11 cellular contexts compared by ENCODE assay signal in the genomic region with DNA sequence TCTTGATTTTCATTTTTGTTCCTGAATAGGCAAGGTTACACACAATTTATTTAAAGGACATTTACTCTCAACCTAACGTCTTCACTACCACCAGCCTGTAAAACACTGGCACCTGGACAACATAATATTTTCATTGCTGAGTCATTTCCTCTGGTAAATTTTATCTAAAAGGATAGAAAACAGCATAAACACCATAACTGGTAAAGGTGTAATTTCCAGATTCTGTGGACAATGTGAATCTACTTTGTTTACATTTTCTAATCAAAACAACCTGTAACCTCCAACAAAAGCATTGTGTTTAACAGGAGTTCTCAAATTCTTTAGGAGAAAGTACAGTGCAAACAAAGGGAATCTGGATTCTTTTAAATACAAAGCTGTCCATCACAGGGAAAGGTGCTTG.
DNase-seq lines count a peak whose midpoint lies in the region; ATAC-seq, FAIRE-seq and TF ChIP-seq lines count a peak whose summit lies in the region.
"Had no signal": no experiment of that assay in that cellular context is flagged by ENCODE, and none has a peak within 500 bp of the region (broad histone marks: within the 10 kb centered on the region; RNA-seq: fewer than 3 reads in every experiment).

No MANE protein-coding gene starts in this region.

- CTCF ChIA-PET in GM10248 (lab: Yijun Ruan, JAX): interaction anchor here (1.3 kb wide), 1 partner anchor 11 kb away, joined by 3 read pairs; no protein-coding TSS in a partner anchor

- ATAC-seq in left lung (peak; percentile 53), HG02970 (IDR thresholded peaks at IDR 0.05; ENCODE audit: low FRiP score, unreplicated experiment) (no peak), GM21717 (IDR thresholded peaks at IDR 0.05; ENCODE audit: unreplicated experiment) (no peak)

- H3K27me3 ChIP-seq in bronchial epithelial cell (ENCODE audit: control insufficient read depth, insufficient read depth, low read length) (no peaks in the 10 kb centered on the region), left lung (no peaks in the 10 kb centered on the region), testis (no peaks in the 10 kb centered on the region)
- H3K27me3 ChIP-seq: heart right ventricle had no signal

- H3K4me3 ChIP-seq in bronchial epithelial cell (ENCODE audit: low read depth, low read length) (no peak overlapping the region), left lung (no peak overlapping the region), testis (no peak overlapping the region)
- H3K4me3 ChIP-seq: heart right ventricle had no signal

- intact Hi-C loops in left lung (cut with DNase I): no loop called here
- intact Hi-C loops in testis (cut with DNase I; ENCODE audit: low total_unique reads): no loop called here

- 36% methylated on average over 1 of the region's 1 CpG for WGBS in testis, 2 donors

- H3K36me3 ChIP-seq in bronchial epithelial cell (ENCODE audit: control insufficient read depth, insufficient read depth, low read length): no peaks in the 10 kb centered on the region
- H3K36me3 ChIP-seq in left lung: no peaks in the 10 kb centered on the region
- no peaks in the 10 kb centered on the region for H3K36me3 ChIP-seq in testis (ENCODE audit: low read depth, missing control alignments)
- H3K36me3 ChIP-seq: heart right ventricle had no signal

- TF ChIP-seq CTCF in bronchial epithelial cell (IDR thresholded peaks at IDR 0.05; ENCODE audit: insufficient read depth, low read length, severe bottlenecking) (no peak), left lung (IDR thresholded peaks at IDR 0.05) (no peak), testis (IDR thresholded peaks at IDR 0.05) (no peak), GM10248 (IDR thresholded peaks at IDR 0.05; ENCODE audit: control extremely low read depth, extremely low read depth, low read depth, missing control alignments) (no peak)

- H3K27ac ChIP-seq in left lung (no peak overlapping the region), testis (no peak overlapping the region)
- H3K27ac ChIP-seq: C4-2B had no signal

- POLR2A ChIA-PET in GM10248 (lab: Yijun Ruan, JAX): no interaction called here

- DNase-seq in AG08395 (ENCODE audit: low spot score) (peak; percentile 32), LoVo (ENCODE audit: low spot score) (peak; percentile 67), bronchial epithelial cell (ENCODE audit: low read depth) (peak; percentile 85), left lung (no peak), testis (no peak), GM10248 (ENCODE audit: extremely low spot score) (no peak)
- DNase-seq: activated CD4-positive, alpha-beta T cell treated with anti-CD3 and anti-CD28 coated beads, Interleukin-2, amount 50 U/mL, for 1 hour; heart right ventricle had no signal

- no peak for TF ChIP-seq POLR2A in testis (IDR thresholded peaks at IDR 0.05)

- H3K4me1 ChIP-seq in left lung: peaks cover 3 to 11% of the 10 kb centered on the region in 2 donors
- no peaks in the 10 kb centered on the region for H3K4me1 ChIP-seq in testis

- H3K9me3 ChIP-seq in left lung (no peaks in the 10 kb centered on the region), testis (no peaks in the 10 kb centered on the region)
- H3K9me3 ChIP-seq: heart right ventricle had no signal

- no peak for FAIRE-seq in bronchial epithelial cell (lab: Jason Lieb, UNC)

Comparison
In these comparisons a context has a peak if more than half of its experiments do, and no peak if none do; other contexts are left out.
1. DNase-seq: peak in AG08395 (single experiment), LoVo (single experiment) and bronchial epithelial cell (single experiment); none in left lung (0 of 2), testis (single experiment) and GM10248 (single experiment).